Comparison of ENCODE assay signal across 8 cellular contexts in the genomic region with DNA sequence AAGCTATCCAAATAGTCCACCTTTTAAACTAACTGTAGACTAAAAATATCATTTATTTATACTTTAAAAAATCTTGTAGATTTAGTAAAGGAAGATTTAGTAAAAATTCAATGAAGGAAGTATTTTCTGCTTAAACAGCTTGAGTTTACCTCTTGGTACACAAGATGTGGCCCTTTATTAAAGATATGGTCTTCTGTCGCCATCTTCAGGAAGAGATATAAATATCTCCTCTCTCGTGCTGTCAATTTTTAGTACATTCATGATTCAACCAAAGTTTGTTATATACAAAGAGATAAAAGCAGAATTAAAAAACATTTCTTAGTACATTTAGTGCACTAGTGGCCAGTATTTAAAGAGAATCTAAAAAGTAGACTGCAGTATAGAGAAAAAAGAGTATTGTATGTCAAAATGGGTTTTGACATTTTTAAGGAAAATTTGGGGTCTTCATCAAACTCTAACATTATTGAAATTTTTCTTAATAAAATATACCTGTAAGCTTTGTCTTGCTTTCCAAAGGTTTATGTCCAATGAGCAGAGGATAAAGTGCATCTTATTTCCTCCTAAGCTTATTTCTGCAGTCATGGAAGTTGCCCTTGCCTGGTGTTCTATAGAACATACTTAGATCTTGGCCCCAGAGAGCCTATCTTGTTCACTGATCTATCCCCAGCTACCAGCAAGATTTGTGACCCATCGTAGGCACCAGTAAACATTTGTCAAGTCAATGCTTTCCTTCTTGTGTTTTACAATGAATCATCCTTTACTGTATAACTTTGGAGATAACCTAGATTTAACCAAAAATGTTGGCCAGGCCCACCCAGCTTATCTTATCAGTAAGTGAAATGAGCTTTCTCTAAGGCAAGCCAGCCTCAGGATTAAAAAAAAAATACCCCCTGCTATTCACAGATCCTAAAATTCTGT. TPM values are rescaled to one million over a fixed set of nuclear protein-coding genes. Genes with fewer than 3 reads are reported as not detected.
A peak's percentile ranks its signal among the peaks of the same experiment; 100 is the strongest.
DNase-seq lines count a peak whose midpoint lies in the region; ATAC-seq, FAIRE-seq and TF ChIP-seq lines count a peak whose summit lies in the region.

No MANE protein-coding gene starts in this region.

- peak; percentile 73 for DNase-seq in NCI-H460 (ENCODE audit: extremely low read depth, low read depth)
- no peak for DNase-seq in breast epithelium (ENCODE audit: low spot score in 2 of 2)
- DNase-seq in left kidney (ENCODE audit: low read depth, low spot score) = peak; percentile 83
- no peak for DNase-seq in aorta
- DNase-seq in activated CD4-positive, CD25-positive, alpha-beta regulatory T cell (lab: John Stamatoyannopoulos, UW) = no peak
- no peak for DNase-seq in glutamatergic neuron

- H3K27ac Mint-ChIP-seq in glutamatergic neuron (ENCODE audit: unreplicated experiment) = no peak overlapping the region

- WGBS in aorta, 2 donors = 6 to 13% methylated on average over 3 of the region's 3 CpGs

- peaks cover 3% of the 10 kb centered on the region for H3K27me3 Mint-ChIP-seq in glutamatergic neuron (ENCODE audit: unreplicated experiment)

- intact Hi-C loops in breast epithelium (cut with DNase I; ENCODE audit: low total_unique reads) (no loop called here), aorta (cut with DNase I) (loop anchor here (5.0 to 10.0 kb wide), 3 partner anchors 183 to 598 kb away; no protein-coding TSS in a partner anchor)

- ATAC-seq in HG02798 (IDR thresholded peaks at IDR 0.05; ENCODE audit: poor library complexity, unreplicated experiment) = peak; percentile 51
- ATAC-seq in aorta (ENCODE audit: low FRiP score) = peak; percentile 82

- no peak overlapping the region for H3K27ac ChIP-seq in breast epithelium
- H3K27ac ChIP-seq in aorta (ENCODE audit: low read depth in 1 of 2, low read length in 2 of 2) = no peak overlapping the region

- H3K4me3 Mint-ChIP-seq in glutamatergic neuron (ENCODE audit: unreplicated experiment) = no peak overlapping the region

- no peak for TF ChIP-seq POLR2A in breast epithelium (IDR thresholded peaks at IDR 0.05)

- TF ChIP-seq CTCF in breast epithelium (IDR thresholded peaks at IDR 0.05) = peak in 2 of 3 donors; percentile 70 to 82
- TF ChIP-seq CTCF in glutamatergic neuron (IDR thresholded peaks at IDR 0.05; ENCODE audit: partially characterized antibody, unreplicated experiment) = no peak

- H3K27me3 ChIP-seq in breast epithelium = no peaks in the 10 kb centered on the region
- no peaks in the 10 kb centered on the region for H3K27me3 ChIP-seq in aorta (ENCODE audit: control insufficient read depth in 1 of 2, insufficient read depth in 2 of 2, low read length in 1 of 2)

- H3K9me3 ChIP-seq in breast epithelium (no peaks in the 10 kb centered on the region), aorta (ENCODE audit: control insufficient read depth, low read length) (no peaks in the 10 kb centered on the region)

- H3K36me3 ChIP-seq in breast epithelium = no peaks in the 10 kb centered on the region
- no peaks in the 10 kb centered on the region for H3K36me3 ChIP-seq in aorta (ENCODE audit: control insufficient read depth in 1 of 2, insufficient read depth in 2 of 2, low read length in 1 of 2)

- H3K4me1 ChIP-seq in breast epithelium = no peaks in the 10 kb centered on the region
- no peaks in the 10 kb centered on the region for H3K4me1 ChIP-seq in aorta (ENCODE audit: control insufficient read depth in 1 of 2, insufficient read depth in 2 of 2, low read length in 2 of 2)

- H3K4me3 ChIP-seq in breast epithelium (no peak overlapping the region), aorta (ENCODE audit: low read length in 2 of 2) (no peak overlapping the region)

- H3K36me3 Mint-ChIP-seq in glutamatergic neuron (ENCODE audit: unreplicated experiment) = no peaks in the 10 kb centered on the region

- H3K9me3 Mint-ChIP-seq in glutamatergic neuron (ENCODE audit: unreplicated experiment) = no peaks in the 10 kb centered on the region

- FAIRE-seq in G401.6 (lab: Jason Lieb, UNC) = peak; percentile 96

- H3K4me1 Mint-ChIP-seq in glutamatergic neuron (ENCODE audit: low read depth, unreplicated experiment) = no peaks in the 10 kb centered on the region

RNA-seq across cellular contexts. Expression of a gene that starts 18.5 kb away (rescaled TPM):
- total RNA-seq in NCI-H460 (2014; rRNA removed; shearing (Covaris generic)) = 0.09 and 0.17 TPM in 2 replicates
- polyA plus RNA-seq in NCI-H460 (2014; cell fraction: nucleus; rRNA removed) = 0.19 and 1.4 TPM in 2 replicates
- total RNA-seq in breast epithelium (1 to 10 TPM; 1.9 to 5.9 (median 2.3) TPM), aorta (1 to 10 TPM; 2.6 to 2.7 TPM), glutamatergic neuron (ENCODE audit: unreplicated experiment) (0.91 TPM)
- polyA plus RNA-seq in aorta = under 1 TPM in 1 of 2 donors, not detected in 1; 0.95 TPM

Comparison
In these comparisons a context has a peak if more than half of its experiments do, and no peak if none do; other contexts are left out.
1. DNase-seq: peak in NCI-H460 (single experiment) and left kidney (single experiment); none in breast epithelium (0 of 2), aorta (0 of 2), activated CD4-positive, CD25-positive, alpha-beta regulatory T cell (0 of 4) and glutamatergic neuron (single experiment).